ENCODE assay signal across 25 cellular contexts in the genomic region with DNA sequence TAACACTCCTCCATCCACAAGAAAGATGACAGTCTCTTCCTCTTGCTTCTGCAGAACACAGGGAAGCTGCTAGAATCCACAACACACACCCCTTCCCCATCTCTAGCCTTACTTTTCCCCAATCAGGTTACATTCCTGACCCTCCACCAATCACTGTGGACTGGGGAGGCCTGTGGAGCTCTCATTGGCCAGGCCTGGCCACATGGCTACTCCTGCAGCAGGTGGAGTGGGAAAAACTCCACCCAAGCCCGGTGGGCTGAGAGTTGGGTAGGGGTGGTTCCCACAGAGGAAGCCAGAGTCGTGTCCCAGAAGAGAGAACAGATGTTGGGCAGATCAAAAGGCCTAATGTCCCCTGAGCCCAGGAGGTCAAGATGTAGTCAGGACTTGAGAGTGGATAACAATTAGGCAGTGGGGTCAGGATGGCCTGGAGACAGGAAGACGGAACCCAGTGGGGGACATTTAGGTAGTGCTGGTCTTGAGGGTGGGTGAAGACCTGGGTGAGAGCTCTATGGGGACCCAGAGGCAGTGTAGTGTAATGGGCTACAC. TPM values are rescaled to one million over a fixed set of nuclear protein-coding genes. Genes with fewer than 3 reads are reported as not detected.
"Had no signal": no experiment of that assay in that cellular context is flagged by ENCODE, and none has a peak within 500 bp of the region (broad histone marks: within the 10 kb centered on the region; RNA-seq: fewer than 3 reads in every experiment).

No MANE protein-coding gene starts in this region.

- H3K4me3 ChIP-seq: hepatocyte, left ventricle myocardium inferior, lung, psoas muscle, skin epidermis, stomach, testis, thyroid gland, transverse colon, upper lobe of left lung, vagina had no signal

- H3K4me1 ChIP-seq: parathyroid adenoma had no signal

- H3K36me3 ChIP-seq: left ventricle myocardium inferior, neutrophil, stomach, thyroid gland, transverse colon, upper lobe of left lung, vagina had no signal

- H3K9ac ChIP-seq: parathyroid adenoma had no signal

- ATAC-seq: natural killer cell treated with Interleukin-12 subunit alpha and Interleukin-12 subunit beta and Interleukin-15 and Interleukin-18, amount 100 ng/mL, for 72 hours; psoas muscle; sciatic nerve; stimulated activated naive B cell treated with anti-CD40 and anti-IgM and Interleukin-4, amounts not matched to agents 10 μg/mL and 1 μg/mL and 100 μg/mL, for 72 hours; stimulated activated naive CD8-positive, alpha-beta T cell treated with anti-CD3 and anti-CD28 coated beads, Interleukin-15, Interleukin-2, amounts not matched to agents 100 U/mL and 50 U/mL, for 24 hours had no signal

- H2AFZ ChIP-seq: hepatocyte, parathyroid adenoma had no signal

- H3K79me2 ChIP-seq: hepatocyte, parathyroid adenoma had no signal

- H3K9me3 ChIP-seq: left ventricle myocardium inferior, neutrophil, psoas muscle, stomach, testis, thyroid gland, transverse colon, upper lobe of left lung, vagina had no signal

- DNase-seq: islet precursor cell; left ventricle myocardium inferior; naive B cell; occipital lobe; psoas muscle; stimulated activated CD4-positive, alpha-beta T cell treated with anti-CD3 and anti-CD28 coated beads, Interleukin-12 subunit alpha, Interleukin-12 subunit beta, amount 100 ng/mL, for 4 hours; stimulated activated CD4-positive, alpha-beta T cell treated with anti-CD3 and anti-CD28 coated beads, Interleukin-15, amount 100 ng/mL, for 24 hours; stimulated activated CD4-positive, alpha-beta T cell treated with anti-CD3 and anti-CD28 coated beads, Interleukin-2, amount 100 ng/mL, for 24 hours; stimulated activated CD4-positive, alpha-beta T cell treated with anti-CD3 and anti-CD28 coated beads, Interleukin-4, amount 100 ng/mL, for 1 hour; stimulated activated naive B cell treated with anti-CD40 and anti-IgM and Interleukin-4, amounts not matched to agents 10 μg/mL and 1 μg/mL and 100 μg/mL, for 72 hours; stimulated activated naive CD8-positive, alpha-beta T cell treated with anti-CD3 and anti-CD28 coated beads, Interleukin-15, Interleukin-2, amounts not matched to agents 100 U/mL and 50 U/mL, for 24 hours; stomach; testis; thyroid gland; transverse colon; upper lobe of left lung had no signal

- H3K27me3 ChIP-seq: hepatocyte, stomach, testis, thyroid gland, transverse colon, upper lobe of left lung, vagina had no signal

- H3K27ac ChIP-seq: hepatocyte, left ventricle myocardium inferior, neutrophil, parathyroid adenoma, psoas muscle, skin epidermis, stomach, testis, thyroid gland, upper lobe of left lung, vagina had no signal

- H3K4me2 ChIP-seq: hepatocyte had no signal

RNA-seq across cellular contexts. Expression of gene ITPRIPL2, which starts 24.3 kb away (rescaled TPM):
- polyA plus RNA-seq: neural cell had no signal
